Comparison of ENCODE assay signal across 18 cellular contexts in the genomic region with DNA sequence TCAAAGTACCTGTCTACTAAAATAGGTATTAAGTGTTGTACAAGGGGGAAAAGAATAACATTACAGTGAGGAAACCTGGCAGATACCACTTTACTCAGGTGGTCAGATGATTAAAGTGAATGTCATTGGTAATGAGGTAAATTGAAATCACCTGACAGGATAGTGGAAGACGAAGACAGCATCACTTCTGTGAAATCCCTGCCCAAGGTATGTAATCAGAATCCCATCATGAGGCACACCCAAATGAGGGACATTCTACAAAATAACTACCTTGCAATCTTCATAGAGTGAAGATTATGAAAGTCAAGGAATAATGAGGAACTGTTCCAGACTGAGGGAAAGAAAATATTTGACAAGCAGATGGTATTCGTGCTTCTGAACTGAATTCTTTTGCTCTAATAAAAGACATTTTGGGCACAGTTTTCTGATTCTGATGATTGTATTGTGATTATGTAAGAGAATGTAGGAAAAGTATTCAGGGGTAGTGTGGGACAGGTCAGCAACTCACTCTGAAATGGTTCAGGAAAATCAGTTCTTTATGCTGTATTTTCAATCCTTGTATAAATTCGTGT. TPM values are rescaled to one million over a fixed set of nuclear protein-coding genes. Genes with fewer than 3 reads are reported as not detected.
DNase-seq lines count a peak whose midpoint lies in the region; ATAC-seq lines count a peak whose summit lies in the region.
"Had no signal": no experiment of that assay in that cellular context is flagged by ENCODE, and none has a peak within 500 bp of the region (broad histone marks: within the 10 kb centered on the region; RNA-seq: fewer than 3 reads in every experiment).

No MANE protein-coding gene starts in this region.

- H2BK15ac ChIP-seq in neuronal stem cell (ENCODE audit: low read length) = no peak overlapping the region

- no peak overlapping the region for H2AK5ac ChIP-seq in neuronal stem cell (ENCODE audit: low read depth, low read length)

- H2BK5ac ChIP-seq in neuronal stem cell (ENCODE audit: low read length) = no peak overlapping the region

- no peak overlapping the region for H3K14ac ChIP-seq in neuronal stem cell (ENCODE audit: low read length)

- H3K4me3 ChIP-seq in neuronal stem cell (ENCODE audit: low read length in 2 of 2) = no peak overlapping the region

- no CpG with 5 or more reads among the region's 3 CpGs for WGBS in neuronal stem cell (ENCODE audit: extremely low coverage in 2 of 2, insufficient read length in 2 of 2, insufficient replicate concordance in 1 of 2), 2 donors

- no peaks in the 10 kb centered on the region for H3K27me3 Mint-ChIP-seq in activated T-cell treated with anti-CD3 and anti-CD28 coated beads, Interleukin-2, amount 50 U/mL, for 72 hours (ENCODE audit: low read depth)
- no peaks in the 10 kb centered on the region for H3K27me3 Mint-ChIP-seq in activated naive CD8-positive, alpha-beta T cell treated with anti-CD3 and anti-CD28 coated beads for 36 hours
- no peaks in the 10 kb centered on the region for H3K27me3 Mint-ChIP-seq in immature natural killer cell (ENCODE audit: low read depth in 3 of 3)
- no peaks in the 10 kb centered on the region for H3K27me3 Mint-ChIP-seq in stimulated activated naive CD8-positive, alpha-beta T cell treated with anti-CD3 and anti-CD28 coated beads, Interleukin-15, amount 100 ng/mL, for 72 hours
- H3K27me3 Mint-ChIP-seq: activated CD4-positive, alpha-beta T cell treated with anti-CD3 and anti-CD28 coated beads, Interleukin-2, amount 10 ng/mL, durations not matched to agents 7 days and 5 days; stimulated activated memory B cell treated with anti-CD40 and anti-IgM and Interleukin-4, amounts not matched to agents 10 μg/mL and 1 μg/mL and 100 μg/mL, for 72 hours had no signal

- H3K27ac ChIP-seq in neuronal stem cell (replicated peaks; ENCODE audit: low read length) = no peak overlapping the region

- no peaks in the 10 kb centered on the region for H3K9me3 Mint-ChIP-seq in activated T-cell treated with anti-CD3 and anti-CD28 coated beads, Interleukin-2, amount 50 U/mL, for 72 hours
- H3K9me3 Mint-ChIP-seq in activated naive CD8-positive, alpha-beta T cell treated with anti-CD3 and anti-CD28 coated beads for 36 hours = peaks cover 2% of the 10 kb centered on the region
- no peaks in the 10 kb centered on the region for H3K9me3 Mint-ChIP-seq in immature natural killer cell
- H3K9me3 Mint-ChIP-seq in stimulated activated naive CD8-positive, alpha-beta T cell treated with anti-CD3 and anti-CD28 coated beads, Interleukin-15, amount 100 ng/mL, for 72 hours = peaks cover 0 to 5% of the 10 kb centered on the region in 2 donors
- H3K9me3 Mint-ChIP-seq: activated T-helper 2 cell treated with anti-CD3 and anti-CD28 coated beads, Interferon-gamma antibody, Interleukin-2, Interleukin-4, amounts not matched to agents 10 μg/mL and 5 μg/mL and 100 μg/mL, durations not matched to agents 14 hours and 24 hours and 36 hours had no signal

- H3K79me1 ChIP-seq in neuronal stem cell (ENCODE audit: low read depth, low read length) = no peaks in the 10 kb centered on the region

- no peaks in the 10 kb centered on the region for H3K4me1 ChIP-seq in neuronal stem cell (ENCODE audit: control insufficient read depth in 2 of 2, insufficient read depth in 1 of 2, low read depth in 1 of 2, low read length in 2 of 2)

- no peak overlapping the region for H3K4me2 ChIP-seq in neuronal stem cell (ENCODE audit: insufficient read depth, low read length, poor library complexity, severe bottlenecking)

- peak overlapping the region; percentile 41 to 75 for H3K4me3 Mint-ChIP-seq in activated T-cell treated with anti-CD3 and anti-CD28 coated beads, Interleukin-2, amount 50 U/mL, for 72 hours
- H3K4me3 Mint-ChIP-seq in activated naive CD8-positive, alpha-beta T cell treated with anti-CD3 and anti-CD28 coated beads for 36 hours = no peak overlapping the region
- H3K4me3 Mint-ChIP-seq in immature natural killer cell = peak overlapping the region; percentile 49 to 80 (median 73)
- H3K4me3 Mint-ChIP-seq in stimulated activated naive CD8-positive, alpha-beta T cell treated with anti-CD3 and anti-CD28 coated beads, Interleukin-15, amount 100 ng/mL, for 72 hours = peak overlapping the region; percentile 41 to 62
- H3K4me3 Mint-ChIP-seq: activated CD4-positive, alpha-beta T cell treated with anti-CD3 and anti-CD28 coated beads, Interleukin-2, amount 10 ng/mL, durations not matched to agents 7 days and 5 days; stimulated activated memory B cell treated with anti-CD40 and anti-IgM and Interleukin-4, amounts not matched to agents 10 μg/mL and 1 μg/mL and 100 μg/mL, for 72 hours had no signal

- DNase-seq in activated T-cell treated with anti-CD3 and anti-CD28 coated beads, Interleukin-2, amount 50 U/mL, for 72 hours = no peak
- DNase-seq in activated T-cell treated with anti-CD3 and anti-CD28 coated beads, Interleukin-2, amount 50 U/mL, for 1 hour = no peak
- DNase-seq in activated naive CD8-positive, alpha-beta T cell treated with anti-CD3 and anti-CD28 coated beads for 36 hours = no peak
- DNase-seq in immature natural killer cell (no peak), GM19240 (ENCODE audit: insufficient read length, low spot score) (no peak), neuronal stem cell (ENCODE audit: low spot score) (no peak)
- no peak for DNase-seq in stimulated activated naive CD8-positive, alpha-beta T cell treated with anti-CD3 and anti-CD28 coated beads, Interleukin-15, amount 100 ng/mL, for 72 hours
- DNase-seq: activated CD4-positive, alpha-beta T cell treated with anti-CD3 and anti-CD28 coated beads, Interleukin-2, amount 10 ng/mL, durations not matched to agents 7 days and 5 days; glutamatergic neuron; kidney; NCI-H187 treated with DMSO at 0.1 percent for 48 hours; retina; stimulated activated CD4-positive, alpha-beta T cell treated with anti-CD3 and anti-CD28 coated beads, Interleukin-4, amount 100 ng/mL, for 24 hours; T-helper 9 cell had no signal

- H2BK120ac ChIP-seq in neuronal stem cell (ENCODE audit: low read depth, low read length) = no peak overlapping the region

- peak overlapping the region; percentile 94 for H3K27ac Mint-ChIP-seq in activated T-cell treated with anti-CD3 and anti-CD28 coated beads, Interleukin-2, amount 50 U/mL, for 72 hours
- peak overlapping the region; percentile 80 for H3K27ac Mint-ChIP-seq in activated naive CD8-positive, alpha-beta T cell treated with anti-CD3 and anti-CD28 coated beads for 36 hours
- H3K27ac Mint-ChIP-seq in immature natural killer cell = peak overlapping the region; percentile 77 to 98 (median 93)
- H3K27ac Mint-ChIP-seq in stimulated activated naive CD8-positive, alpha-beta T cell treated with anti-CD3 and anti-CD28 coated beads, Interleukin-15, amount 100 ng/mL, for 72 hours = peak overlapping the region; percentile 14 to 82
- H3K27ac Mint-ChIP-seq: activated T-helper 2 cell treated with anti-CD3 and anti-CD28 coated beads, Interferon-gamma antibody, Interleukin-2, Interleukin-4, amounts not matched to agents 10 μg/mL and 5 μg/mL and 100 μg/mL, durations not matched to agents 14 hours and 24 hours and 36 hours; stimulated activated memory B cell treated with anti-CD40 and anti-IgM and Interleukin-4, amounts not matched to agents 10 μg/mL and 1 μg/mL and 100 μg/mL, for 72 hours had no signal

- H3K27me3 ChIP-seq in neuronal stem cell (ENCODE audit: control insufficient read depth in 3 of 3, insufficient read depth in 3 of 3, low read depth in 1 of 3, low read length in 3 of 3) = no peaks in the 10 kb centered on the region

- no peak overlapping the region for H2BK12ac ChIP-seq in neuronal stem cell (ENCODE audit: low read length)

- no peak overlapping the region for H3K23ac ChIP-seq in neuronal stem cell (ENCODE audit: low read depth, low read length, poor library complexity)

- peaks cover 0 to 12% of the 10 kb centered on the region in 2 donors for H3K36me3 Mint-ChIP-seq in activated T-cell treated with anti-CD3 and anti-CD28 coated beads, Interleukin-2, amount 50 U/mL, for 72 hours (ENCODE audit: insufficient read depth in 2 of 2)
- peaks cover 44% of the 10 kb centered on the region for H3K36me3 Mint-ChIP-seq in activated naive CD8-positive, alpha-beta T cell treated with anti-CD3 and anti-CD28 coated beads for 36 hours
- peaks cover 13 to 38% (median 37%) of the 10 kb centered on the region in 3 donors for H3K36me3 Mint-ChIP-seq in immature natural killer cell

- no peak overlapping the region for H4K8ac ChIP-seq in neuronal stem cell (ENCODE audit: low read depth, low read length)

- peak in 1 of 2 donors; percentile 54 for ATAC-seq in activated T-cell treated with anti-CD3 and anti-CD28 coated beads, Interleukin-2, amount 50 U/mL, for 72 hours (replicated peaks in 1 of 2)
- peak; percentile 47 for ATAC-seq in stimulated activated naive CD8-positive, alpha-beta T cell treated with anti-CD3 and anti-CD28 coated beads, Interleukin-15, amount 100 ng/mL, for 72 hours
- ATAC-seq in HG03139 (IDR thresholded peaks at IDR 0.05; ENCODE audit: unreplicated experiment) = no peak
- ATAC-seq: HCT116; stimulated activated memory B cell treated with anti-CD40 and anti-IgM and Interleukin-4, amounts not matched to agents 10 μg/mL and 1 μg/mL and 100 μg/mL, for 72 hours had no signal

- peaks cover 2 to 49% of the 10 kb centered on the region in 2 donors for H3K36me3 ChIP-seq in neuronal stem cell (replicated peaks in 1 of 2; ENCODE audit: control insufficient read depth in 2 of 2, insufficient read depth in 2 of 2, low read length in 2 of 2)

- no peak overlapping the region for H3K4ac ChIP-seq in neuronal stem cell (ENCODE audit: low read length)

- no peaks in the 10 kb centered on the region for H3K9me3 ChIP-seq in neuronal stem cell (replicated peaks in 1 of 2; ENCODE audit: control insufficient read depth in 2 of 2, insufficient read depth in 1 of 2, low read depth in 1 of 2, low read length in 2 of 2)

- H4K91ac ChIP-seq in neuronal stem cell (ENCODE audit: low read depth, low read length, poor library complexity) = no peak overlapping the region

- no peak overlapping the region for H3K18ac ChIP-seq in neuronal stem cell (ENCODE audit: low read length)

- no peak overlapping the region for H2AFZ ChIP-seq in neuronal stem cell (ENCODE audit: low read length)

- H3K4me1 Mint-ChIP-seq in activated T-cell treated with anti-CD3 and anti-CD28 coated beads, Interleukin-2, amount 50 U/mL, for 72 hours (ENCODE audit: low read depth) = peaks cover 50% of the 10 kb centered on the region
- peaks cover 64% of the 10 kb centered on the region for H3K4me1 Mint-ChIP-seq in activated naive CD8-positive, alpha-beta T cell treated with anti-CD3 and anti-CD28 coated beads for 36 hours
- H3K4me1 Mint-ChIP-seq in immature natural killer cell = peaks cover 92 to 98% of the 10 kb centered on the region in 2 donors
- peaks cover 66% of the 10 kb centered on the region for H3K4me1 Mint-ChIP-seq in stimulated activated naive CD8-positive, alpha-beta T cell treated with anti-CD3 and anti-CD28 coated beads, Interleukin-15, amount 100 ng/mL, for 72 hours

- no peak overlapping the region for H3K9ac ChIP-seq in neuronal stem cell (ENCODE audit: low read depth, low read length, poor library complexity)

RNA-seq across cellular contexts. Expression of a gene that starts 33.3 kb away (rescaled TPM):
- not detected for total RNA-seq in activated T-cell treated with anti-CD3 and anti-CD28 coated beads, Interleukin-2, amount 50 U/mL, for 72 hours
- not detected for total RNA-seq in activated naive CD8-positive, alpha-beta T cell treated with anti-CD3 and anti-CD28 coated beads for 36 hours
- polyA plus RNA-seq in immature natural killer cell = not detected
- not detected for polyA plus RNA-seq in neuronal stem cell (2013, experiment 1 of 2)
- polyA plus RNA-seq in neuronal stem cell (2013, experiment 2 of 2) = not detected
- total RNA-seq: activated CD4-positive, alpha-beta T cell treated with anti-CD3 and anti-CD28 coated beads, Interleukin-2, amount 10 ng/mL, durations not matched to agents 7 days and 5 days; activated T-helper 2 cell treated with anti-CD3 and anti-CD28 coated beads, Interferon-gamma antibody, Interleukin-2, Interleukin-4, amounts not matched to agents 10 μg/mL and 5 μg/mL and 100 μg/mL, durations not matched to agents 14 hours and 24 hours and 36 hours; kidney had no signal

RNA-seq across cellular contexts. Expression of a gene that starts 40.2 kb away (rescaled TPM):
- not detected for total RNA-seq in activated T-cell treated with anti-CD3 and anti-CD28 coated beads, Interleukin-2, amount 50 U/mL, for 72 hours
- not detected for total RNA-seq in activated naive CD8-positive, alpha-beta T cell treated with anti-CD3 and anti-CD28 coated beads for 36 hours
- under 1 TPM in 2 of 3 donors, not detected in 1; 0.16 to 0.73 TPM for polyA plus RNA-seq in immature natural killer cell
- 9.0 TPM for polyA plus RNA-seq in neuronal stem cell (2013, experiment 1 of 2)
- polyA plus RNA-seq in neuronal stem cell (2013, experiment 2 of 2) = 8.8 TPM
- total RNA-seq: activated CD4-positive, alpha-beta T cell treated with anti-CD3 and anti-CD28 coated beads, Interleukin-2, amount 10 ng/mL, durations not matched to agents 7 days and 5 days; activated T-helper 2 cell treated with anti-CD3 and anti-CD28 coated beads, Interferon-gamma antibody, Interleukin-2, Interleukin-4, amounts not matched to agents 10 μg/mL and 5 μg/mL and 100 μg/mL, durations not matched to agents 14 hours and 24 hours and 36 hours had no signal

RNA-seq across cellular contexts. Expression of a gene that starts 46.6 kb away (rescaled TPM):
- 10 to 100 TPM in 1 of 2 donors, 1 to 10 TPM in 1; 8.7 to 14.8 TPM for total RNA-seq in activated T-cell treated with anti-CD3 and anti-CD28 coated beads, Interleukin-2, amount 50 U/mL, for 72 hours
- 10 to 100 TPM; 17.1 to 18.8 TPM for total RNA-seq in activated naive CD8-positive, alpha-beta T cell treated with anti-CD3 and anti-CD28 coated beads for 36 hours
- polyA plus RNA-seq in immature natural killer cell = 100 to 1,000 TPM; 134 to 142 (median 140) TPM
- polyA plus RNA-seq in neuronal stem cell (2013, experiment 1 of 2) = 35.0 TPM
- 35.1 TPM for polyA plus RNA-seq in neuronal stem cell (2013, experiment 2 of 2)
